9 cellular contexts compared by ENCODE assay signal in the genomic region with DNA sequence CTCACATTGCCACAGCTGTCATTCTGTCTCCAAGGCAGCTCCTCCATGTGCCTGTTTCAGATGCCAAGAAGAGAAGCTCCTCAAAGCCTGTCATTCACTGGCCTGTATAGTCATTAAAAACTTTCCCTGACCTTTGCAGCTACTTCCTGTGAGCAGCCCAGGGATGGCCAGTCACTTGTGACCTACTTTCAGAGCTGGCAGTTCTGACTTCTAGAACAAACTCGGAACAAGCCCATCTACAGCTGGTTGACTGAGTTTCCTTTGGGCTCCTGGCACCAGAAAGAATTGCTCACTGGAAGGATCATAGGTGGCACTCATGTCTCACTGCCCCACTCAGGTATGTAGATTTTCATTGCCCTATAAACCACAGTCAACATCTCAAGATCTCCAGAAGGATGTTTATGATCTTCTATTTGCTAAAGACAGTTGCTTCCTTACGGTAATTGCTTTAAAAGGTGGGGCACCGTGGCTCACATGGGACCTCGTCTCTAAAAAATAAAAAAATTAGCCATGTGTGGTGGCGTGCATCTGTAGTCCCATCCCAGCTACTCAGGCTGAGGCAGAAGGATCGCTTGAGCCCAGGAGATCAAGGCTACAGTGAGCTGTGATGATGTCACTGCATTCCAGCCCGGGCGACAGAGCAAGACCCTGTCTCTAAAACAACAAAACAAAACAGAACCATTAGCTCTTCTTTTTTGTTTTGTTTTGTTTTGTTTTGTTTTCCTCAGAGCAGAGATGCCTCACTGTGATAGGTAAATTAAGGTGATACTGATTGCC. TPM values are rescaled to one million over a fixed set of nuclear protein-coding genes. Genes with fewer than 3 reads are reported as not detected.
A peak's percentile ranks its signal among the peaks of the same experiment; 100 is the strongest.
DNase-seq lines count a peak whose midpoint lies in the region; ATAC-seq and TF ChIP-seq lines count a peak whose summit lies in the region.
"Had no signal": no experiment of that assay in that cellular context is flagged by ENCODE, and none has a peak within 500 bp of the region (broad histone marks: within the 10 kb centered on the region; RNA-seq: fewer than 3 reads in every experiment).

No MANE protein-coding gene starts in this region.

- H3K27ac ChIP-seq in right atrium auricular region, result peak overlapping the region; percentile 51 to 60

- TF ChIP-seq CTCF in right atrium auricular region (IDR thresholded peaks at IDR 0.05), result no peak

- H3K36me3 ChIP-seq in right atrium auricular region, result no peaks in the 10 kb centered on the region

- H3K4me1 ChIP-seq in right atrium auricular region, result peaks cover 0 to 34% of the 10 kb centered on the region in 2 donors

- H3K4me3 ChIP-seq in right atrium auricular region, result no peak overlapping the region

- ATAC-seq in GM18520 (IDR thresholded peaks at IDR 0.05; ENCODE audit: unreplicated experiment) (peak; percentile 52), HG03196 (IDR thresholded peaks at IDR 0.05; ENCODE audit: unreplicated experiment) (no peak), HG02885 (IDR thresholded peaks at IDR 0.05; ENCODE audit: poor library complexity, unreplicated experiment) (no peak), GM19351 (IDR thresholded peaks at IDR 0.05; ENCODE audit: unreplicated experiment) (no peak)

- no peaks in the 10 kb centered on the region for H3K9me3 ChIP-seq in right atrium auricular region

- DNase-seq in MV-4-11 (lab: John Stamatoyannopoulos, UW) (peak; percentile 16), right atrium auricular region (ENCODE audit: low spot score) (peak; percentile 67), renal cortical epithelial cell (ENCODE audit: low read depth) (peak; percentile 79), NCI-H226 (no peak)
- DNase-seq: NCI-H69 had no signal

- H3K27me3 ChIP-seq in right atrium auricular region, result no peaks in the 10 kb centered on the region

RNA-seq across cellular contexts. Expression of gene ATP13A3, which starts 11.2 kb away (rescaled TPM):
- total RNA-seq in right atrium auricular region (100 to 1,000 TPM; 188 to 284 TPM), renal cortical epithelial cell (588 and 600 TPM in 2 replicates)
